In genomic region chr10:84262190-84262956, GRCh38 we compare ENCODE assay signal across 16 cellular contexts. TPM values are rescaled to one million over a fixed set of nuclear protein-coding genes. Genes with fewer than 3 reads are reported as not detected.
DNase-seq lines count a peak whose midpoint lies in the region; ATAC-seq, FAIRE-seq and TF ChIP-seq lines count a peak whose summit lies in the region.
"Had no signal": no experiment of that assay in that cellular context is flagged by ENCODE, and none has a peak within 500 bp of the region (broad histone marks: within the 10 kb centered on the region; RNA-seq: fewer than 3 reads in every experiment).

No MANE protein-coding gene starts in this region.

- H4K20me1 ChIP-seq in GM12878 (ENCODE audit: control insufficient read depth, insufficient read depth), result no peaks in the 10 kb centered on the region
- H4K20me1 ChIP-seq: BLaER1 treated with 17β-estradiol and CSF1 and Interleukin-3, amounts not matched to agents 10 nM and 100 nM had no signal

- no peak overlapping the region for H3K4me3 Mint-ChIP-seq in activated CD8-positive, alpha-beta memory T cell treated with anti-CD3 and anti-CD28 coated beads, Interleukin-2, amount 10 ng/mL, durations not matched to agents 7 days and 5 days
- no peak overlapping the region for H3K4me3 Mint-ChIP-seq in endothelial cell (ENCODE audit: unreplicated experiment)
- H3K4me3 Mint-ChIP-seq in glutamatergic neuron (ENCODE audit: unreplicated experiment), result no peak overlapping the region
- no peak overlapping the region for H3K4me3 Mint-ChIP-seq in MCF 10A (ENCODE audit: unreplicated experiment)
- H3K4me3 Mint-ChIP-seq: CD4-positive, CD25-positive, alpha-beta regulatory T cell; HFFc6 had no signal

- ATAC-seq in activated CD8-positive, alpha-beta memory T cell treated with anti-CD3 and anti-CD28 coated beads, Interleukin-2, amount 10 ng/mL, durations not matched to agents 7 days and 5 days, result no peak
- no peak for ATAC-seq in GM12878

- no peaks in the 10 kb centered on the region for H3K9me3 Mint-ChIP-seq in activated CD8-positive, alpha-beta memory T cell treated with anti-CD3 and anti-CD28 coated beads, Interleukin-2, amount 10 ng/mL, durations not matched to agents 7 days and 5 days (ENCODE audit: low read depth)
- no peaks in the 10 kb centered on the region for H3K9me3 Mint-ChIP-seq in endothelial cell (ENCODE audit: unreplicated experiment)
- no peaks in the 10 kb centered on the region for H3K9me3 Mint-ChIP-seq in glutamatergic neuron (ENCODE audit: unreplicated experiment)
- no peaks in the 10 kb centered on the region for H3K9me3 Mint-ChIP-seq in MCF 10A (ENCODE audit: unreplicated experiment)
- H3K9me3 Mint-ChIP-seq: CD4-positive, CD25-positive, alpha-beta regulatory T cell; HFFc6 had no signal

- no peaks in the 10 kb centered on the region for H3K79me2 ChIP-seq in GM12878 (ENCODE audit: control insufficient read depth, insufficient read depth, low read length)

- TF ChIP-seq CTCF in GM12878 (IDR thresholded peaks at IDR 0.05 in 2 of 3, conservative IDR thresholded peaks at IDR 0.05 in 1 of 3; ENCODE audit: control insufficient read depth in 2 of 3, extremely low read depth in 1 of 3, insufficient read depth in 1 of 3, low read depth in 3 of 3, low read length in 3 of 3), result no peak
- TF ChIP-seq CTCF in endothelial cell (IDR thresholded peaks at IDR 0.05; ENCODE audit: unreplicated experiment), result no peak
- no peak for TF ChIP-seq CTCF in glutamatergic neuron (IDR thresholded peaks at IDR 0.05; ENCODE audit: partially characterized antibody, unreplicated experiment)
- TF ChIP-seq CTCF in MCF 10A (IDR thresholded peaks at IDR 0.05; ENCODE audit: unreplicated experiment), result no peak

- H3K9me3 ChIP-seq in GM12878 (replicated peaks; ENCODE audit: control insufficient read depth, insufficient read depth, low read length), result no peaks in the 10 kb centered on the region
- H3K9me3 ChIP-seq: BLaER1 treated with 17β-estradiol and CSF1 and Interleukin-3, amounts not matched to agents 10 nM and 100 nM had no signal

- SMC1A ChIA-PET in GM12878 (lab: Charles Lee; ENCODE audit: uncharacterized antibody, unreplicated experiment), result interaction anchor here (1.9 kb wide), 1 partner anchor 275 kb away, joined by 6 read pairs; no protein-coding TSS in a partner anchor

- peaks cover 9% of the 10 kb centered on the region for H3K4me1 Mint-ChIP-seq in activated CD8-positive, alpha-beta memory T cell treated with anti-CD3 and anti-CD28 coated beads, Interleukin-2, amount 10 ng/mL, durations not matched to agents 7 days and 5 days
- H3K4me1 Mint-ChIP-seq in endothelial cell (ENCODE audit: unreplicated experiment) (peaks cover 6% of the 10 kb centered on the region), glutamatergic neuron (ENCODE audit: low read depth, unreplicated experiment) (peaks cover 5% of the 10 kb centered on the region), MCF 10A (ENCODE audit: insufficient read depth, unreplicated experiment) (no peaks in the 10 kb centered on the region)

- peaks cover 33% of the 10 kb centered on the region for H3K27me3 Mint-ChIP-seq in activated CD8-positive, alpha-beta memory T cell treated with anti-CD3 and anti-CD28 coated beads, Interleukin-2, amount 10 ng/mL, durations not matched to agents 7 days and 5 days
- peaks cover under 1% of the 10 kb centered on the region for H3K27me3 Mint-ChIP-seq in endothelial cell (ENCODE audit: unreplicated experiment)
- H3K27me3 Mint-ChIP-seq in glutamatergic neuron (ENCODE audit: unreplicated experiment), result peaks cover 3% of the 10 kb centered on the region
- H3K27me3 Mint-ChIP-seq in MCF 10A (ENCODE audit: insufficient read depth, unreplicated experiment), result peaks cover 14% of the 10 kb centered on the region

- BruUV-seq in GM12878 (replicated peaks; lab: Mats Ljungman, UMichigan) (no TSS peak), MCF 10A (replicated peaks; lab: Mats Ljungman, UMichigan) (no TSS peak)

- no peaks in the 10 kb centered on the region for H3K4me1 ChIP-seq in GM12878 (ENCODE audit: control insufficient read depth, insufficient read depth, low read length)

- TF ChIP-seq POLR2A in GM12878 (IDR thresholded peaks at IDR 0.05; ENCODE audit: low read depth, low read length), result no peak

- in situ Hi-C loops in GM12878 (cut with MboI), result no loop called here

- POLR2A ChIA-PET in GM12878 (lab: Charles Lee), result no interaction called here
- POLR2A ChIA-PET in MCF 10A (lab: Yijun Ruan, JAX), result no interaction called here

- 38% methylated on average over 13 of the region's 13 CpGs for WGBS in GM12878 (ENCODE audit: insufficient coverage, insufficient replicate concordance, low lambda C conversion rate, missing lambda C conversion rate)

- TF ChIP-seq RAD21 in GM12878 (IDR thresholded peaks at IDR 0.05; ENCODE audit: insufficient read depth, low read depth, low read length), result no peak

- H2AFZ ChIP-seq in GM12878 (ENCODE audit: control insufficient read depth, low read depth, low read length), result no peak overlapping the region

- FAIRE-seq in GM12878 (lab: Jason Lieb, UNC), result no peak
- FAIRE-seq: GM18507 had no signal

- H3K36me3 ChIP-seq in GM12878 (ENCODE audit: control insufficient read depth in 2 of 2, insufficient read depth in 2 of 2, low read length in 1 of 2), result no peaks in the 10 kb centered on the region
- H3K36me3 ChIP-seq: BLaER1 treated with 17β-estradiol and CSF1 and Interleukin-3, amounts not matched to agents 10 nM and 100 nM had no signal

- no peaks in the 10 kb centered on the region for H3K36me3 Mint-ChIP-seq in activated CD8-positive, alpha-beta memory T cell treated with anti-CD3 and anti-CD28 coated beads, Interleukin-2, amount 10 ng/mL, durations not matched to agents 7 days and 5 days
- H3K36me3 Mint-ChIP-seq in endothelial cell (ENCODE audit: low read depth, unreplicated experiment) (no peaks in the 10 kb centered on the region), glutamatergic neuron (ENCODE audit: unreplicated experiment) (no peaks in the 10 kb centered on the region), MCF 10A (ENCODE audit: insufficient read depth, unreplicated experiment) (no peaks in the 10 kb centered on the region)
- H3K36me3 Mint-ChIP-seq: CD4-positive, CD25-positive, alpha-beta regulatory T cell had no signal

- RAD21 ChIA-PET in GM12878 (lab: Charles Lee; ENCODE audit: unreplicated experiment), result interaction anchor here (1.5 kb wide), 1 partner anchor 10 kb away, joined by 3 read pairs; no protein-coding TSS in a partner anchor

- H3K9ac ChIP-seq in GM12878 (ENCODE audit: control insufficient read depth, insufficient read depth, low read length), result no peak overlapping the region
- H3K9ac ChIP-seq: BLaER1 treated with 17β-estradiol and CSF1 and Interleukin-3, amounts not matched to agents 10 nM and 100 nM had no signal

- intact Hi-C loops in GM12878 (cut with micrococcal nuclease; ENCODE audit: unreplicated experiment), result loop anchor here (10.0 kb wide), 1 partner anchor 452 kb away; no protein-coding TSS in a partner anchor
- intact Hi-C loops in MCF 10A (cut with micrococcal nuclease), result loop anchor here (10.0 kb wide), 1 partner anchor 482 kb away; no protein-coding TSS in a partner anchor

- CTCF ChIA-PET in activated CD8-positive, alpha-beta memory T cell treated with anti-CD3 and anti-CD28 coated beads, Interleukin-2, amount 10 ng/mL, durations not matched to agents 7 days and 5 days (lab: Charles Lee), result interaction anchor here (11.2 kb wide), 1 partner anchor 276 kb away, joined by 238 read pairs; no protein-coding TSS in a partner anchor
- CTCF ChIA-PET in GM12878 (lab: Yijun Ruan, JAX) (interaction anchor here (0.6 to 8.3 kb wide), 3 partner anchors 88 to 275 kb away, joined by 3 to 228 read pairs (median 9); no protein-coding TSS in a partner anchor), MCF 10A (lab: Yijun Ruan, JAX) (interaction anchor here (0.8 to 8.5 kb wide), 5 partner anchors 14 to 771 kb away, joined by 3 to 164 read pairs (median 6); no protein-coding TSS in a partner anchor)

- H3K27ac Mint-ChIP-seq in activated CD8-positive, alpha-beta memory T cell treated with anti-CD3 and anti-CD28 coated beads, Interleukin-2, amount 10 ng/mL, durations not matched to agents 7 days and 5 days, result no peak overlapping the region
- H3K27ac Mint-ChIP-seq in endothelial cell (ENCODE audit: unreplicated experiment) (peak overlapping the region; percentile 22), glutamatergic neuron (ENCODE audit: unreplicated experiment) (no peak overlapping the region), MCF 10A (ENCODE audit: low read depth, unreplicated experiment) (no peak overlapping the region)
- H3K27ac Mint-ChIP-seq: HFFc6 had no signal

- no peak for TF ChIP-seq EP300 in GM12878 (IDR thresholded peaks at IDR 0.05; ENCODE audit: borderline replicate concordance in 1 of 2, control insufficient read depth in 1 of 2, low read depth in 2 of 2, low read length in 2 of 2)

- no peaks in the 10 kb centered on the region; a peak in 2 of 4 replicates for H3K27me3 ChIP-seq in GM12878 (replicated peaks in 1 of 2; ENCODE audit: control insufficient read depth in 2 of 2, insufficient read depth in 2 of 2, low read length in 1 of 2)
- H3K27me3 ChIP-seq: BLaER1 treated with 17β-estradiol and CSF1 and Interleukin-3, amounts not matched to agents 10 nM and 100 nM had no signal

- H3K4me3 ChIP-seq in GM12878, result no peak overlapping the region
- H3K4me3 ChIP-seq: BLaER1 treated with 17β-estradiol and CSF1 and Interleukin-3, amounts not matched to agents 10 nM and 100 nM had no signal

- no peak overlapping the region for H3K27ac ChIP-seq in GM12878 (ENCODE audit: control insufficient read depth, insufficient read depth)
- H3K27ac ChIP-seq: BLaER1 treated with 17β-estradiol and CSF1 and Interleukin-3, amounts not matched to agents 10 nM and 100 nM had no signal

- no peak overlapping the region for H3K4me2 ChIP-seq in GM12878 (ENCODE audit: control insufficient read depth, insufficient read depth)
- H3K4me2 ChIP-seq: BLaER1 treated with 17β-estradiol and CSF1 and Interleukin-3, amounts not matched to agents 10 nM and 100 nM had no signal

- peak; percentile 42 for DNase-seq in activated CD8-positive, alpha-beta memory T cell treated with anti-CD3 and anti-CD28 coated beads for 24 hours
- DNase-seq in activated CD8-positive, alpha-beta memory T cell treated with anti-CD3 and anti-CD28 coated beads, Interleukin-2, amount 10 ng/mL, durations not matched to agents 7 days and 5 days, result no peak
- DNase-seq in GM12878 (ENCODE audit: low read depth, low spot score) (no peak), endothelial cell (ENCODE audit: low spot score) (no peak), glutamatergic neuron (no peak), MCF 10A (ENCODE audit: unreplicated experiment) (no peak), putamen (ENCODE audit: low spot score) (no peak)
- DNase-seq: 8988T; CD4-positive, CD25-positive, alpha-beta regulatory T cell; DMS53; GF-D8; HCEC 1CT; HFFc6 had no signal

RNA-seq across cellular contexts. Expression of gene RGR, which starts 17.5 kb away (rescaled TPM):
- not detected for total RNA-seq in activated CD8-positive, alpha-beta memory T cell treated with anti-CD3 and anti-CD28 coated beads, Interleukin-2, amount 10 ng/mL, durations not matched to agents 7 days and 5 days
- total RNA-seq in GM12878 (2013; cell fraction: nucleolus; rRNA removed), result not detected in 2 replicates
- total RNA-seq in GM12878 (2014; rRNA removed) (not detected in 2 replicates), GM12878 (2014; rRNA removed; fragmentation: Illumina TruSeq; extraction: Trizol) (not detected in 2 replicates), GM12878 (2021) (not detected in 2 replicates), endothelial cell (ENCODE audit: unreplicated experiment) (not detected), glutamatergic neuron (ENCODE audit: unreplicated experiment) (not detected), MCF 10A (2022) (not detected in 2 replicates)
- polyA plus RNA-seq in GM12878 (2011; ENCODE audit: low read depth), result not detected
- polyA plus RNA-seq in GM12878 (2011; rRNA removed) (not detected in 2 replicates), GM12878 (2014; fragmentation: Illumina TruSeq; extraction: Trizol) (not detected in 2 replicates), GM12878 (2014; fragmentation: Nextera tagmentation; extraction: Ambion mirVana) (not detected), GM12878 (2014; rRNA removed) (not detected in 2 replicates), GM12878 (2016; fragmentation: Nextera tagmentation; extraction: Ambion mirVana) (not detected)
- polyA plus RNA-seq in GM12878 (2011; cell fraction: cytosol; rRNA removed), result not detected in 2 replicates
- not detected in 2 replicates for polyA plus RNA-seq in GM12878 (2011; cell fraction: nucleus; rRNA removed)
- not detected in 2 replicates for polyA plus RNA-seq in GM12878 (2012)
- not detected in 2 replicates for polyA minus RNA-seq in GM12878 (2011; rRNA and poly(A)+ RNA removed)
- not detected in 2 replicates for polyA minus RNA-seq in GM12878 (2011; cell fraction: cytosol; rRNA and poly(A)+ RNA removed)
- polyA minus RNA-seq in GM12878 (2011; cell fraction: nucleus; rRNA and poly(A)+ RNA removed), result not detected in 2 replicates
- total RNA-seq: CD4-positive, CD25-positive, alpha-beta regulatory T cell; H4; HFFc6 had no signal
- polyA plus RNA-seq: CD4-positive, CD25-positive, alpha-beta regulatory T cell had no signal

RNA-seq across cellular contexts. Expression of gene LRIT1, which starts 21.0 kb away (rescaled TPM):
- not detected for total RNA-seq in activated CD8-positive, alpha-beta memory T cell treated with anti-CD3 and anti-CD28 coated beads, Interleukin-2, amount 10 ng/mL, durations not matched to agents 7 days and 5 days
- not detected in 2 replicates for total RNA-seq in GM12878 (2013; cell fraction: nucleolus; rRNA removed)
- not detected in 2 replicates for total RNA-seq in GM12878 (2014; rRNA removed)
- total RNA-seq in GM12878 (2014; rRNA removed; fragmentation: Illumina TruSeq; extraction: Trizol), result not detected in 2 replicates
- total RNA-seq in GM12878 (2021), result not detected in 2 replicates
- not detected for polyA plus RNA-seq in GM12878 (2011; ENCODE audit: low read depth)
- polyA plus RNA-seq in GM12878 (2011; rRNA removed), result not detected in 2 replicates
- polyA plus RNA-seq in GM12878 (2011; cell fraction: cytosol; rRNA removed), result not detected in 2 replicates
- not detected in 2 replicates for polyA plus RNA-seq in GM12878 (2011; cell fraction: nucleus; rRNA removed)
- polyA plus RNA-seq in GM12878 (2012), result not detected in 2 replicates
- polyA plus RNA-seq in GM12878 (2014; fragmentation: Illumina TruSeq; extraction: Trizol), result not detected in 2 replicates
- polyA plus RNA-seq in GM12878 (2014; fragmentation: Nextera tagmentation; extraction: Ambion mirVana), result not detected
- polyA plus RNA-seq in GM12878 (2014; rRNA removed), result not detected in 2 replicates
- polyA plus RNA-seq in GM12878 (2016; fragmentation: Nextera tagmentation; extraction: Ambion mirVana), result not detected
- not detected in 2 replicates for polyA minus RNA-seq in GM12878 (2011; rRNA and poly(A)+ RNA removed)
- polyA minus RNA-seq in GM12878 (2011; cell fraction: cytosol; rRNA and poly(A)+ RNA removed), result not detected in 2 replicates
- not detected in 2 replicates for polyA minus RNA-seq in GM12878 (2011; cell fraction: nucleus; rRNA and poly(A)+ RNA removed)
- total RNA-seq in endothelial cell (ENCODE audit: unreplicated experiment), result not detected
- total RNA-seq in glutamatergic neuron (ENCODE audit: unreplicated experiment), result not detected
- total RNA-seq in MCF 10A (2022), result not detected in 2 replicates
- total RNA-seq: CD4-positive, CD25-positive, alpha-beta regulatory T cell; H4; HFFc6 had no signal
- polyA plus RNA-seq: CD4-positive, CD25-positive, alpha-beta regulatory T cell had no signal

RNA-seq across cellular contexts. Expression of gene LRIT2, which starts 37.0 kb away (rescaled TPM):
- total RNA-seq in activated CD8-positive, alpha-beta memory T cell treated with anti-CD3 and anti-CD28 coated beads, Interleukin-2, amount 10 ng/mL, durations not matched to agents 7 days and 5 days, result not detected
- total RNA-seq in GM12878 (2013; cell fraction: nucleolus; rRNA removed), result not detected in 2 replicates
- total RNA-seq in GM12878 (2014; rRNA removed), result not detected in 2 replicates
- total RNA-seq in GM12878 (2014; rRNA removed; fragmentation: Illumina TruSeq; extraction: Trizol), result not detected in 2 replicates
- not detected in 2 replicates for total RNA-seq in GM12878 (2021)
- polyA plus RNA-seq in GM12878 (2011; ENCODE audit: low read depth), result not detected
- not detected in 2 replicates for polyA plus RNA-seq in GM12878 (2011; rRNA removed)
- not detected in 2 replicates for polyA plus RNA-seq in GM12878 (2011; cell fraction: cytosol; rRNA removed)
- not detected in 2 replicates for polyA plus RNA-seq in GM12878 (2011; cell fraction: nucleus; rRNA removed)
- polyA plus RNA-seq in GM12878 (2012), result not detected in 2 replicates
- not detected in 2 replicates for polyA plus RNA-seq in GM12878 (2014; fragmentation: Illumina TruSeq; extraction: Trizol)
- polyA plus RNA-seq in GM12878 (2014; fragmentation: Nextera tagmentation; extraction: Ambion mirVana), result not detected
- not detected in 2 replicates for polyA plus RNA-seq in GM12878 (2014; rRNA removed)
- not detected for polyA plus RNA-seq in GM12878 (2016; fragmentation: Nextera tagmentation; extraction: Ambion mirVana)
- polyA minus RNA-seq in GM12878 (2011; rRNA and poly(A)+ RNA removed), result not detected in 2 replicates
- not detected in 2 replicates for polyA minus RNA-seq in GM12878 (2011; cell fraction: cytosol; rRNA and poly(A)+ RNA removed)
- polyA minus RNA-seq in GM12878 (2011; cell fraction: nucleus; rRNA and poly(A)+ RNA removed), result not detected in 2 replicates
- total RNA-seq in endothelial cell (ENCODE audit: unreplicated experiment), result not detected
- not detected for total RNA-seq in glutamatergic neuron (ENCODE audit: unreplicated experiment)
- not detected in 2 replicates for total RNA-seq in MCF 10A (2022)
- total RNA-seq: CD4-positive, CD25-positive, alpha-beta regulatory T cell; H4; HFFc6 had no signal
- polyA plus RNA-seq: CD4-positive, CD25-positive, alpha-beta regulatory T cell had no signal
